In genomic region chr6:42786525-42786985, GRCh38 we compare ENCODE assay signal across 1 cellular context.
TF ChIP-seq lines count a peak whose summit lies in the region.

No MANE protein-coding gene starts in this region.

TF ChIP-seq in IMR-90, 13 proteins besides CTCF, POLR2A, EP300 and RAD21 (continued from another document):
- TF ChIP-seq ELK1 (IDR thresholded peaks at IDR 0.05; ENCODE audit: borderline replicate concordance, low read depth, low read length), result no peak
- no peak for TF ChIP-seq CHD1 (IDR thresholded peaks at IDR 0.05; ENCODE audit: low read depth, low read length)
- TF ChIP-seq RFX5 (IDR thresholded peaks at IDR 0.05; ENCODE audit: low read depth, low read length), result no peak
- TF ChIP-seq CEBPB (IDR thresholded peaks at IDR 0.05; ENCODE audit: low read depth, low read length), result no peak
- no peak for TF ChIP-seq USF2 (IDR thresholded peaks at IDR 0.05; ENCODE audit: low read depth, low read length)
- no peak for TF ChIP-seq BHLHE40 (IDR thresholded peaks at IDR 0.05; ENCODE audit: low read depth, low read length)
- no peak for TF ChIP-seq MAZ (IDR thresholded peaks at IDR 0.05; ENCODE audit: borderline replicate concordance, low read depth, low read length)
- TF ChIP-seq FOS (IDR thresholded peaks at IDR 0.05; ENCODE audit: low read depth, low read length), result no peak
TF ChIP-seq in IMR-90: peak in this region for 0.
